Comparison of ENCODE assay signal across 1 cellular context in genomic region chr7:76340617-76341131, GRCh38.
TF ChIP-seq lines count a peak whose summit lies in the region.

No MANE protein-coding gene starts in this region.

TF ChIP-seq in GM12878, 131 proteins besides CTCF, POLR2A, EP300 and RAD21:
- TF ChIP-seq BACH1 (IDR thresholded peaks at IDR 0.05; ENCODE audit: borderline replicate concordance) = peak; percentile 39; the same call in 1 of the 2 replicates
- TF ChIP-seq STAT1 (conservative IDR thresholded peaks at IDR 0.05) = no peak
